Comparison of ENCODE assay signal across 11 cellular contexts in the genomic region with DNA sequence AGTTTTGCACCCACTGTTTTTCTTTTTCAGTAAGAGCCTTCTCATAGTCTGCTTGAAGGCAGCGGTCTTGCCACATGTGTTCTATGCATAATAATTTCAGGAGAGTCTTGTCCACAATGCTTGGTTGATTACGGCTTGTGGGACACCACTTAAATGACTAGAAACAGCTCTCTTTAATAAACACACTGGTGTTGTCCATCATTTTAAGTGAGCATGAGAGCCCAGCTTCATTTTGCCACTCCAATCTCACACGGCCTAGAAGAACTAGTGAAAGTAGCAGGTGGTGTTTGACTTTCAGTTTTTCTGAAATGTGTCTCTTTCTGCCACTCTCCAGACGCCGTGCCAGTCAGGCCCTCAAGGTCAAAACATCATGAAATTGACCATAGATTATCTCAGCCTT.
DNase-seq lines count a peak whose midpoint lies in the region; ATAC-seq and TF ChIP-seq lines count a peak whose summit lies in the region.
"Had no signal": no experiment of that assay in that cellular context is flagged by ENCODE, and none has a peak within 500 bp of the region (broad histone marks: within the 10 kb centered on the region; RNA-seq: fewer than 3 reads in every experiment).

No MANE protein-coding gene starts in this region.

- H3K4me1 Mint-ChIP-seq in central memory CD8-positive, alpha-beta T cell, result peaks cover 48% of the 10 kb centered on the region
- peaks cover 0 to 64% (median 4%) of the 10 kb centered on the region in 4 donors for H3K4me1 Mint-ChIP-seq in naive thymus-derived CD8-positive, alpha-beta T cell
- H3K4me1 Mint-ChIP-seq: H9 had no signal

- no peak overlapping the region for H3K27ac ChIP-seq in foreskin keratinocyte

- no peaks in the 10 kb centered on the region for H3K4me1 ChIP-seq in foreskin keratinocyte

- H3K36me3 Mint-ChIP-seq in central memory CD8-positive, alpha-beta T cell (ENCODE audit: insufficient read depth), result peaks cover 2% of the 10 kb centered on the region
- peaks cover 5 to 24% (median 7%) of the 10 kb centered on the region in 3 donors for H3K36me3 Mint-ChIP-seq in naive thymus-derived CD8-positive, alpha-beta T cell

- no peaks in the 10 kb centered on the region for H3K27me3 Mint-ChIP-seq in central memory CD8-positive, alpha-beta T cell
- H3K27me3 Mint-ChIP-seq in naive thymus-derived CD8-positive, alpha-beta T cell, result no peaks in the 10 kb centered on the region

- no peak for DNase-seq in central memory CD8-positive, alpha-beta T cell (ENCODE audit: low spot score in 2 of 2)
- DNase-seq in foreskin keratinocyte, result no peak
- DNase-seq in NOMO-1 (lab: John Stamatoyannopoulos, UW; ENCODE audit: unreplicated experiment in 2 of 2), result no peak
- DNase-seq in AG20443 (ENCODE audit: low spot score), result no peak
- no peak for DNase-seq in naive thymus-derived CD8-positive, alpha-beta T cell
- DNase-seq: H9, NCI-H1694, nucleus accumbens had no signal

- H3K27me3 ChIP-seq in foreskin keratinocyte, result no peaks in the 10 kb centered on the region

- ATAC-seq in GM18502 (IDR thresholded peaks at IDR 0.05; ENCODE audit: poor library complexity, unreplicated experiment), result peak; percentile 61
- peak; percentile 56 for ATAC-seq in GM21515 (IDR thresholded peaks at IDR 0.05; ENCODE audit: unreplicated experiment)
- peak; percentile 76 for ATAC-seq in HG03159 (IDR thresholded peaks at IDR 0.05; ENCODE audit: unreplicated experiment)
- ATAC-seq in central memory CD8-positive, alpha-beta T cell (replicated peaks; ENCODE audit: extremely low read depth, poor library complexity, severe bottlenecking), result no peak
- no peak for ATAC-seq in foreskin keratinocyte
- ATAC-seq in naive thymus-derived CD8-positive, alpha-beta T cell, result no peak

- H3K9me3 Mint-ChIP-seq in central memory CD8-positive, alpha-beta T cell, result no peaks in the 10 kb centered on the region
- H3K9me3 Mint-ChIP-seq in naive thymus-derived CD8-positive, alpha-beta T cell, result peaks cover 0 to 4% (median 0%) of the 10 kb centered on the region in 9 donors
- H3K9me3 Mint-ChIP-seq: H9 had no signal

- POLR2A ChIA-PET in naive thymus-derived CD8-positive, alpha-beta T cell (lab: Charles Lee), result no interaction called here

- peak overlapping the region; percentile 87 for H3K27ac Mint-ChIP-seq in central memory CD8-positive, alpha-beta T cell (ENCODE audit: low read depth)
- H3K27ac Mint-ChIP-seq in naive thymus-derived CD8-positive, alpha-beta T cell, result peak overlapping the region in 2 of 10 donors; percentile 3 to 72

- H3K4me3 Mint-ChIP-seq in central memory CD8-positive, alpha-beta T cell, result peak overlapping the region; percentile 62
- H3K4me3 Mint-ChIP-seq in naive thymus-derived CD8-positive, alpha-beta T cell, result peak overlapping the region in 1 of 10 donors; percentile 20
- H3K4me3 Mint-ChIP-seq: H9 had no signal

- no peak for TF ChIP-seq CTCF in foreskin keratinocyte (conservative IDR thresholded peaks at IDR 0.05)

Comparison
In these comparisons a context has a peak if more than half of its experiments do, and no peak if none do; other contexts are left out.
1. ATAC-seq: peak in GM18502 (single experiment), GM21515 (single experiment) and HG03159 (single experiment); none in central memory CD8-positive, alpha-beta T cell (single experiment), foreskin keratinocyte (single experiment) and naive thymus-derived CD8-positive, alpha-beta T cell (0 of 2).